In the genomic region with DNA sequence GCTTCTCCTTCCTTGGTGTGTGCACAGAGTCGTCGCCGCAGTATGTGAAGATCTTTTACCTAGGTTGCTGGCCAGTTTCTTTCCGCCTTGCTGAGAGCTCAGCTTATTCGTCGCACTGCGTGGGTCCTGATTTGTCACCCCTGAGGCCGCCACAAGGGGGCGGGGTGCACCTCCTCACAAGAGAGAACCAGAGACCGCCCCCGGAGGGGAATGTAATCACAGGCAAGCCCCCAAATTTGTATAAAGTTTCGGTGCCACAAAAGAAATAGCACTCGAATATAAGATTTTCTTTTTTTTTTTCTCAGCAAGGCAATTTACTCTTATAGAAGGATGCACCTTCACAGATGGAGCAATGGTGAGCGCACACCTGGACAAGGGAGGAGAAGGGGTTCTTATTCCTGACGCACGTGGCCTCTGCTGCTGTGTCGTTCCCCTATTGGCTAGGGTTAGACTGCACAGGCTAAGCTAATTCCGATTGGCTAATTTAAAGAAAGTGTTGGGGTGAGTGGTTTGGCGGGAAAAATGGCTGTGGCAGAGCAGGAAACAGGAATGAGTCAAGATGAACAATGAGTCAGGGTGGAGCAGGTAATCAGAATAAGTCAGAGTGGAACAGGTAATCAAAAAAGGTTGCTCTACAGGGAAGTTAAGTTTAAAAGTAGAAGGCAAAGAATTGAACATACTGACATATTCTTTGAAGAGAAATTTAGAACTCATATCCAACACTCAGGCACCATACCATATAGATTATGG, we compare ENCODE assay signal across 12 cellular contexts. TPM values are rescaled to one million over a fixed set of nuclear protein-coding genes. Genes with fewer than 3 reads are reported as not detected.
DNase-seq lines count a peak whose midpoint lies in the region; ATAC-seq and TF ChIP-seq lines count a peak whose summit lies in the region.
"Had no signal": no experiment of that assay in that cellular context is flagged by ENCODE, and none has a peak within 500 bp of the region (broad histone marks: within the 10 kb centered on the region; RNA-seq: fewer than 3 reads in every experiment).

No MANE protein-coding gene starts in this region.

- no peak overlapping the region for H3K18ac ChIP-seq in mesendoderm (ENCODE audit: low read length)

- ATAC-seq in GM23338 = no peak; the same call in 2 of the 3 replicates
- ATAC-seq in activated naive CD4-positive, alpha-beta T cell treated with anti-CD3 and anti-CD28 coated beads, Interleukin-2, amount 50 U/mL, for 72 hours = peak; percentile 53 to 72
- no peak for ATAC-seq in GM18520 (IDR thresholded peaks at IDR 0.05; ENCODE audit: unreplicated experiment)
- ATAC-seq: natural killer cell had no signal

- peaks cover 57% of the 10 kb centered on the region for H3K9me3 Mint-ChIP-seq in GM23338
- peaks cover 9 to 23% of the 10 kb centered on the region in 2 donors for H3K9me3 Mint-ChIP-seq in activated naive CD4-positive, alpha-beta T cell treated with anti-CD3 and anti-CD28 coated beads, Interleukin-2, amount 50 U/mL, for 72 hours

- H3K56ac ChIP-seq in mesendoderm (ENCODE audit: low read length) = no peak overlapping the region

- no peaks in the 10 kb centered on the region for H3K9me2 ChIP-seq in GM23338 (ENCODE audit: insufficient read depth)

- no peak overlapping the region for H2BK15ac ChIP-seq in mesendoderm (replicated peaks; ENCODE audit: low read depth)

- no peak overlapping the region for H2AK5ac ChIP-seq in mesendoderm (ENCODE audit: low read length)

- H3K4me3 ChIP-seq in GM23338 (no peak overlapping the region), mesendoderm (ENCODE audit: low read length) (peak overlapping the region; percentile 22)
- H3K4me3 ChIP-seq: spleen had no signal

- no peak overlapping the region for H3K4me3 Mint-ChIP-seq in GM23338
- H3K4me3 Mint-ChIP-seq: natural killer cell had no signal

- H3K79me1 ChIP-seq in mesendoderm (ENCODE audit: low read length) = peaks cover 12% of the 10 kb centered on the region

- no peaks in the 10 kb centered on the region for H4K20me1 ChIP-seq in GM23338 (replicated peaks; ENCODE audit: insufficient read depth)

- H3K27ac Mint-ChIP-seq in GM23338 = no peak overlapping the region
- peak overlapping the region; percentile 7 to 50 for H3K27ac Mint-ChIP-seq in activated naive CD4-positive, alpha-beta T cell treated with anti-CD3 and anti-CD28 coated beads, Interleukin-2, amount 50 U/mL, for 72 hours

- peaks cover 7% of the 10 kb centered on the region; the same call in 1 of the 2 replicates for H3F3A ChIP-seq in GM23338 (replicated peaks; ENCODE audit: low read depth)

- H3K27me3 ChIP-seq in GM23338 (ENCODE audit: insufficient read depth) (no peaks in the 10 kb centered on the region), mesendoderm (ENCODE audit: insufficient read depth, low read length, poor library complexity) (no peaks in the 10 kb centered on the region)
- H3K27me3 ChIP-seq: spleen had no signal

- H3K4me2 ChIP-seq in GM23338 (no peak overlapping the region), mesendoderm (ENCODE audit: low read length) (no peak overlapping the region)

- no peak overlapping the region for H3K4ac ChIP-seq in mesendoderm (ENCODE audit: low read depth, low read length)

- H2BK120ac ChIP-seq in mesendoderm (ENCODE audit: low read depth, low read length) = no peak overlapping the region

- peak; percentile 56 for DNase-seq in SIG-M5 treated with dmso at 0.1 percent for 504 hours (lab: John Stamatoyannopoulos, UW; ENCODE audit: unreplicated experiment)
- DNase-seq in SIG-M5 (lab: John Stamatoyannopoulos, UW) = no peak
- peak; percentile 60 for DNase-seq in GM23338 (ENCODE audit: low spot score)
- DNase-seq in activated naive CD4-positive, alpha-beta T cell treated with anti-CD3 and anti-CD28 coated beads, Interleukin-2, amount 50 U/mL, for 72 hours (ENCODE audit: low spot score in 2 of 2) = no peak
- DNase-seq in mesendoderm = peak; percentile 31
- DNase-seq in GM03348 (ENCODE audit: low spot score) = no peak
- no peak for DNase-seq in germinal center (ENCODE audit: low spot score)
- DNase-seq: activated CD4-positive, alpha-beta T cell treated with anti-CD3 and anti-CD28 coated beads, Interleukin-2, amount 50 U/mL, for 4 hours; natural killer cell; SHP77 treated with DMSO at 0.1 percent for 48 hours; spleen had no signal

- peaks cover 62% of the 10 kb centered on the region for H3K36me3 Mint-ChIP-seq in GM23338 (ENCODE audit: low read depth)
- peaks cover 24 to 72% of the 10 kb centered on the region in 2 donors for H3K36me3 Mint-ChIP-seq in activated naive CD4-positive, alpha-beta T cell treated with anti-CD3 and anti-CD28 coated beads, Interleukin-2, amount 50 U/mL, for 72 hours

- WGBS in mesendoderm (ENCODE audit: extremely low coverage, insufficient coverage, low lambda C conversion rate) = no CpG with 5 or more reads among the region's 19 CpGs

- H2BK5ac ChIP-seq in mesendoderm (ENCODE audit: low read length) = no peak overlapping the region

- no peak overlapping the region for H3K27ac ChIP-seq in GM23338 (ENCODE audit: low read depth)
- H3K27ac ChIP-seq in mesendoderm (ENCODE audit: low read depth, low read length) = no peak overlapping the region

- H3K36me3 ChIP-seq in GM23338 (ENCODE audit: insufficient read depth) (peaks cover 13% of the 10 kb centered on the region; the same call in 1 of the 2 replicates), mesendoderm (ENCODE audit: control insufficient read depth, insufficient read depth, low read length) (peaks cover 2% of the 10 kb centered on the region)

- H3K27me3 Mint-ChIP-seq in GM23338 (ENCODE audit: insufficient read depth, low read depth, poor library complexity) = peaks cover 8% of the 10 kb centered on the region

- H3K9ac ChIP-seq in mesendoderm (ENCODE audit: low read length) = no peak overlapping the region

- H3K79me2 ChIP-seq in GM23338 (replicated peaks; ENCODE audit: insufficient read depth) (peaks cover 84% of the 10 kb centered on the region), mesendoderm (ENCODE audit: control insufficient read depth, insufficient read depth, low read length) (peaks cover 14% of the 10 kb centered on the region)

- H4K5ac ChIP-seq in mesendoderm (ENCODE audit: low read length) = no peak overlapping the region

- no peak overlapping the region for H3K23ac ChIP-seq in mesendoderm (ENCODE audit: low read length)

- no peak overlapping the region for H2AFZ ChIP-seq in GM23338

- no peaks in the 10 kb centered on the region; the same call in 2 of the 3 replicates for H3K4me1 Mint-ChIP-seq in GM23338

- H4K8ac ChIP-seq in mesendoderm (ENCODE audit: low read depth, low read length) = no peak overlapping the region

- TF ChIP-seq CTCF in GM23338 (conservative IDR thresholded peaks at IDR 0.05; ENCODE audit: low read depth in 2 of 2) = peak; percentile 59 to 68

- no peaks in the 10 kb centered on the region for H3K4me1 ChIP-seq in GM23338 (ENCODE audit: insufficient read depth)
- no peaks in the 10 kb centered on the region for H3K4me1 ChIP-seq in mesendoderm (ENCODE audit: control insufficient read depth, low read depth, low read length)

TF ChIP-seq in GM23338, 12 proteins besides CTCF, POLR2A, EP300 and RAD21 (continues in another document):
- TF ChIP-seq EZH2 (IDR thresholded peaks at IDR 0.05; ENCODE audit: low read depth, unreplicated experiment) (no peak), NANOG (IDR thresholded peaks at IDR 0.05; ENCODE audit: borderline replicate concordance) (no peak)

RNA-seq across cellular contexts. Expression of a gene that starts 19.5 kb away (rescaled TPM):
- total RNA-seq in GM23338 (2014; rRNA removed; shearing (Covaris generic)) = 20.6 and 25.8 TPM in 2 replicates
- polyA plus RNA-seq in GM23338 (2016; fragmentation: Nextera tagmentation; extraction: Ambion mirVana) = 6.6 and 6.7 TPM in 2 replicates
- 10 to 100 TPM; 81.6 to 92.6 TPM for total RNA-seq in activated naive CD4-positive, alpha-beta T cell treated with anti-CD3 and anti-CD28 coated beads, Interleukin-2, amount 50 U/mL, for 72 hours
- polyA plus RNA-seq in mesendoderm (2013, experiment 1 of 2) = 6.1 TPM
- 6.3 TPM for polyA plus RNA-seq in mesendoderm (2013, experiment 2 of 2)

Comparison
In these comparisons a context has a peak if more than half of its experiments do, and no peak if none do; other contexts are left out.
1. DNase-seq: peak in SIG-M5 treated with dmso at 0.1 percent for 504 hours (single experiment), GM23338 (single experiment) and mesendoderm (single experiment); none in SIG-M5 (single experiment), activated naive CD4-positive, alpha-beta T cell treated with anti-CD3 and anti-CD28 coated beads, Interleukin-2, amount 50 U/mL, for 72 hours (0 of 2), GM03348 (single experiment) and germinal center (single experiment).
2. ATAC-seq: peak in activated naive CD4-positive, alpha-beta T cell treated with anti-CD3 and anti-CD28 coated beads, Interleukin-2, amount 50 U/mL, for 72 hours (2 of 2); none in GM23338 (single experiment) and GM18520 (single experiment).